ENCODE assay signal across 1 cellular context in the genomic region with DNA sequence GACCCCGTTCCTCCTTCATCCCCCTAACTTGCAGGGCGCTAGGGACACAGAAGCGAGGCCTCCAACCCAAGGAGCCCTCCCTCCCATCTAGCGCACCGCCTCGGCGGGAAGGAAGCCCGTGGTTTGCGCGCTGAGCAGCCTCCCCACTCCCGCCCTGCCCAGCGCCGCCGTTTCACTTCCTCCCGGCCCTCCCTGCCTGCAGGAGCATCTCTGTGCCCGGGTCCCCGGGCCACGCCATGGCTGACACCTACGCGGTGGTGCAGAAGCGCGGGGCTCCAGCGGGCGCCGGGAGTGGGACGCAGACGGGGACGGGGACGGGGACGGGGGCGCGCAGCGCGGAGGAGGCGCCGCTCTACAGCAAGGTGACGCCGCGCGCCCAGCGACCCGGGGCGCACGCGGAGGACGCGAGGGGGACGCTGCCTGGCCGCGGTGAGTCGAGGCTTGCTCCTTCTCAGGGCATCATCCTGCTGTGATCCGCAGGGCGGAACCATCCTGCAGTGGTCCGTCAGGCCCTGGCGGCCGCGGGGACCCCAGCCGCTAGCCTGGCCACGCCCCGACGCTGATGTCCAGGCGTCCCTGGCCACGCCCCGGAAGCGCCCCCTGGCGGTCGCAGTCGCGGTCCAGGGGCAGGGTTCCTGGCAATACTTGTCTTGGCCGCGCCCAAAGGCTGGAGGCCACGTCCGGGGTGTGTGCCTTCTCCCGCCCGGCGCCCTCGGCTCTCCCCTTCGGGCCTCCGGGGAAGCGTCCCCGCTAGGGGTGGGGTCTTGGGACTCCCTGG.
TF ChIP-seq lines count a peak whose summit lies in the region.

No MANE protein-coding gene starts in this region.

TF ChIP-seq in K562, 482 proteins besides CTCF, POLR2A, EP300 and RAD21 (continued from another document and continues in another):
- TF ChIP-seq, protein P1, sequence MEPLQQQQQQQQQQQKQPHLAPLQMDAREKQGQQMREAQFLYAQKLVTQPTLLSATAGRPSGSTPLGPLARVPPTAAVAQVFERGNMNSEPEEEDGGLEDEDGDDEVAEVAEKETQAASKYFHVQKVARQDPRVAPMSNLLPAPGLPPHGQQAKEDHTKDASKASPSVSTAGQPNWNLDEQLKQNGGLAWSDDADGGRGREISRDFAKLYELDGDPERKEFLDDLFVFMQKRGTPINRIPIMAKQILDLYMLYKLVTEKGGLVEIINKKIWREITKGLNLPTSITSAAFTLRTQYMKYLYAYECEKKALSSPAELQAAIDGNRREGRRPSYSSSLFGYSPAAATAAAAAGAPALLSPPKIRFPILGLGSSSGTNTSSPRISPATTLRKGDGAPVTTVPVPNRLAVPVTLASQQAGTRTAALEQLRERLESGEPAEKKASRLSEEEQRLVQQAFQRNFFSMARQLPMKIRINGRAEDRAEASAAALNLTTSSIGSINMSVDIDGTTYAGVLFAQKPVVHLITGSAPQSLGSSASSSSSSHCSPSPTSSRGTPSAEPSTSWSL (CRISPR knock-in tag; IDR thresholded peaks at IDR 0.05; ENCODE audit: borderline replicate concordance): no peak
- TF ChIP-seq BCOR (IDR thresholded peaks at IDR 0.05) (0 out of 2 replicates have a peak, but pooled peaks have one; percentile 14), MCM5 (IDR thresholded peaks at IDR 0.05; ENCODE audit: low read depth) (no peak), DIDO1 (tag; IDR thresholded peaks at IDR 0.05; ENCODE audit: low read depth) (no peak), RFX1 (IDR thresholded peaks at IDR 0.05) (no peak), KAT7 (CRISPR knock-in tag; IDR thresholded peaks at IDR 0.05; ENCODE audit: borderline replicate concordance) (peak; percentile 69; the same call in 1 of the 2 replicates), ZNF431 (CRISPR knock-in tag; IDR thresholded peaks at IDR 0.05) (no peak), FIP1L1 (IDR thresholded peaks at IDR 0.05; ENCODE audit: low read depth, low read length, poor library complexity, severe bottlenecking) (peak; percentile 97), MED1 (CRISPR knock-in tag; IDR thresholded peaks at IDR 0.05; ENCODE audit: borderline replicate concordance) (no peak), ZNF79 (CRISPR knock-in tag; IDR thresholded peaks at IDR 0.05; ENCODE audit: low read depth) (no peak), PHB (CRISPR knock-in tag; IDR thresholded peaks at IDR 0.05) (no peak), ZC3H8 (IDR thresholded peaks at IDR 0.05) (no peak), RBM25 (IDR thresholded peaks at IDR 0.05; ENCODE audit: low read depth, low read length, severe bottlenecking) (no peak), TARDBP (IDR thresholded peaks at IDR 0.05) (peak; percentile 51; the same call in 1 of the 2 replicates), BMI1 (IDR thresholded peaks at IDR 0.05; ENCODE audit: low read length) (no peak), RBM14 (IDR thresholded peaks at IDR 0.05; ENCODE audit: borderline replicate concordance, insufficient read depth, low read depth, low read length) (0 out of 2 replicates have a peak, but pooled peaks have one; percentile 68), KLF10 (CRISPR knock-in tag; IDR thresholded peaks at IDR 0.05) (no peak), MBD2 (IDR thresholded peaks at IDR 0.05; ENCODE audit: borderline replicate concordance, low read depth) (peak; percentile 56; the same call in 1 of the 2 replicates), JUN (IDR thresholded peaks at IDR 0.05; ENCODE audit: borderline replicate concordance, low read depth, low read length) (no peak), JUN (CRISPR knock-in tag; IDR thresholded peaks at IDR 0.05; ENCODE audit: borderline replicate concordance) (0 out of 2 replicates have a peak, but pooled peaks have one; percentile 48), ERF (CRISPR knock-in tag; IDR thresholded peaks at IDR 0.05) (no peak), ZNF146 (CRISPR knock-in tag; IDR thresholded peaks at IDR 0.05; ENCODE audit: unreplicated experiment) (no peak), SIN3B (IDR thresholded peaks at IDR 0.05; ENCODE audit: low read depth) (peak; percentile 55; the same call in 1 of the 2 replicates), IRF2 (CRISPR knock-in tag; IDR thresholded peaks at IDR 0.05) (no peak), ETV5 (CRISPR knock-in tag; IDR thresholded peaks at IDR 0.05; ENCODE audit: low read depth) (peak; percentile 97), JUND (IDR thresholded peaks at IDR 0.05; ENCODE audit: borderline replicate concordance, low read depth, low read length) (peak; percentile 67), JUND (tag; IDR thresholded peaks at IDR 0.05; ENCODE audit: borderline replicate concordance, low read depth, low read length) (no peak; the same call in 2 of the 3 replicates), POLR2G (IDR thresholded peaks at IDR 0.05; ENCODE audit: low read depth, low read length) (peak; percentile 91), FOXP1 (CRISPR knock-in tag; IDR thresholded peaks at IDR 0.05) (no peak; the same call in 1 of the 2 replicates), SMAD2 (IDR thresholded peaks at IDR 0.05; ENCODE audit: low read depth, low read length) (no peak), ZNF239 (CRISPR knock-in tag; IDR thresholded peaks at IDR 0.05) (no peak), NR3C1 (CRISPR knock-in tag; IDR thresholded peaks at IDR 0.05) (0 out of 2 replicates have a peak, but pooled peaks have one; percentile 31), TCF7L2 (IDR thresholded peaks at IDR 0.05; ENCODE audit: low read depth, low read length) (no peak), HMGN3 (IDR thresholded peaks at IDR 0.05; ENCODE audit: borderline replicate concordance, extremely low read depth, insufficient read length, low read depth, low read length) (peak; percentile 60), ATF7 (IDR thresholded peaks at IDR 0.05) (peak; percentile 76), MCM3 (IDR thresholded peaks at IDR 0.05) (no peak), SP2 (IDR thresholded peaks at IDR 0.05; ENCODE audit: extremely low read depth, low read depth, low read length, poor library complexity, severe bottlenecking) (no peak)
- TF ChIP-seq, protein P2, sequence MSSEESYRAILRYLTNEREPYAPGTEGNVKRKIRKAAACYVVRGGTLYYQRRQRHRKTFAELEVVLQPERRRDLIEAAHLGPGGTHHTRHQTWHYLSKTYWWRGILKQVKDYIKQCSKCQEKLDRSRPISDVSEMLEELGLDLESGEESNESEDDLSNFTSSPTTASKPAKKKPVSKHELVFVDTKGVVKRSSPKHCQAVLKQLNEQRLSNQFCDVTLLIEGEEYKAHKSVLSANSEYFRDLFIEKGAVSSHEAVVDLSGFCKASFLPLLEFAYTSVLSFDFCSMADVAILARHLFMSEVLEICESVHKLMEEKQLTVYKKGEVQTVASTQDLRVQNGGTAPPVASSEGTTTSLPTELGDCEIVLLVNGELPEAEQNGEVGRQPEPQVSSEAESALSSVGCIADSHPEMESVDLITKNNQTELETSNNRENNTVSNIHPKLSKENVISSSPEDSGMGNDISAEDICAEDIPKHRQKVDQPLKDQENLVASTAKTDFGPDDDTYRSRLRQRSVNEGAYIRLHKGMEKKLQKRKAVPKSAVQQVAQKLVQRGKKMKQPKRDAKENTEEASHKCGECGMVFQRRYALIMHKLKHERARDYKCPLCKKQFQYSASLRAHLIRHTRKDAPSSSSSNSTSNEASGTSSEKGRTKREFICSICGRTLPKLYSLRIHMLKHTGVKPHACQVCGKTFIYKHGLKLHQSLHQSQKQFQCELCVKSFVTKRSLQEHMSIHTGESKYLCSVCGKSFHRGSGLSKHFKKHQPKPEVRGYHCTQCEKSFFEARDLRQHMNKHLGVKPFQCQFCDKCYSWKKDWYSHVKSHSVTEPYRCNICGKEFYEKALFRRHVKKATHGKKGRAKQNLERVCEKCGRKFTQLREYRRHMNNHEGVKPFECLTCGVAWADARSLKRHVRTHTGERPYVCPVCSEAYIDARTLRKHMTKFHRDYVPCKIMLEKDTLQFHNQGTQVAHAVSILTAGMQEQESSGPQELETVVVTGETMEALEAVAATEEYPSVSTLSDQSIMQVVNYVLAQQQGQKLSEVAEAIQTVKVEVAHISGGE (CRISPR knock-in tag; IDR thresholded peaks at IDR 0.05): peak in 2 of 3 experiments; percentile 72 to 95; a peak in 5 of 6 replicates
- TF ChIP-seq, protein P3, sequence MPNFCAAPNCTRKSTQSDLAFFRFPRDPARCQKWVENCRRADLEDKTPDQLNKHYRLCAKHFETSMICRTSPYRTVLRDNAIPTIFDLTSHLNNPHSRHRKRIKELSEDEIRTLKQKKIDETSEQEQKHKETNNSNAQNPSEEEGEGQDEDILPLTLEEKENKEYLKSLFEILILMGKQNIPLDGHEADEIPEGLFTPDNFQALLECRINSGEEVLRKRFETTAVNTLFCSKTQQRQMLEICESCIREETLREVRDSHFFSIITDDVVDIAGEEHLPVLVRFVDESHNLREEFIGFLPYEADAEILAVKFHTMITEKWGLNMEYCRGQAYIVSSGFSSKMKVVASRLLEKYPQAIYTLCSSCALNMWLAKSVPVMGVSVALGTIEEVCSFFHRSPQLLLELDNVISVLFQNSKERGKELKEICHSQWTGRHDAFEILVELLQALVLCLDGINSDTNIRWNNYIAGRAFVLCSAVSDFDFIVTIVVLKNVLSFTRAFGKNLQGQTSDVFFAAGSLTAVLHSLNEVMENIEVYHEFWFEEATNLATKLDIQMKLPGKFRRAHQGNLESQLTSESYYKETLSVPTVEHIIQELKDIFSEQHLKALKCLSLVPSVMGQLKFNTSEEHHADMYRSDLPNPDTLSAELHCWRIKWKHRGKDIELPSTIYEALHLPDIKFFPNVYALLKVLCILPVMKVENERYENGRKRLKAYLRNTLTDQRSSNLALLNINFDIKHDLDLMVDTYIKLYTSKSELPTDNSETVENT (CRISPR knock-in tag; IDR thresholded peaks at IDR 0.05): peak; percentile 88; the same call in 1 of the 2 replicates
- TF ChIP-seq, protein P4, sequence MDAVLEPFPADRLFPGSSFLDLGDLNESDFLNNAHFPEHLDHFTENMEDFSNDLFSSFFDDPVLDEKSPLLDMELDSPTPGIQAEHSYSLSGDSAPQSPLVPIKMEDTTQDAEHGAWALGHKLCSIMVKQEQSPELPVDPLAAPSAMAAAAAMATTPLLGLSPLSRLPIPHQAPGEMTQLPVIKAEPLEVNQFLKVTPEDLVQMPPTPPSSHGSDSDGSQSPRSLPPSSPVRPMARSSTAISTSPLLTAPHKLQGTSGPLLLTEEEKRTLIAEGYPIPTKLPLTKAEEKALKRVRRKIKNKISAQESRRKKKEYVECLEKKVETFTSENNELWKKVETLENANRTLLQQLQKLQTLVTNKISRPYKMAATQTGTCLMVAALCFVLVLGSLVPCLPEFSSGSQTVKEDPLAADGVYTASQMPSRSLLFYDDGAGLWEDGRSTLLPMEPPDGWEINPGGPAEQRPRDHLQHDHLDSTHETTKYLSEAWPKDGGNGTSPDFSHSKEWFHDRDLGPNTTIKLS (IDR thresholded peaks at IDR 0.05; ENCODE audit: borderline replicate concordance, low read depth): 0 out of 2 replicates have a peak, but pooled peaks have one; percentile 52
- TF ChIP-seq, protein P5, sequence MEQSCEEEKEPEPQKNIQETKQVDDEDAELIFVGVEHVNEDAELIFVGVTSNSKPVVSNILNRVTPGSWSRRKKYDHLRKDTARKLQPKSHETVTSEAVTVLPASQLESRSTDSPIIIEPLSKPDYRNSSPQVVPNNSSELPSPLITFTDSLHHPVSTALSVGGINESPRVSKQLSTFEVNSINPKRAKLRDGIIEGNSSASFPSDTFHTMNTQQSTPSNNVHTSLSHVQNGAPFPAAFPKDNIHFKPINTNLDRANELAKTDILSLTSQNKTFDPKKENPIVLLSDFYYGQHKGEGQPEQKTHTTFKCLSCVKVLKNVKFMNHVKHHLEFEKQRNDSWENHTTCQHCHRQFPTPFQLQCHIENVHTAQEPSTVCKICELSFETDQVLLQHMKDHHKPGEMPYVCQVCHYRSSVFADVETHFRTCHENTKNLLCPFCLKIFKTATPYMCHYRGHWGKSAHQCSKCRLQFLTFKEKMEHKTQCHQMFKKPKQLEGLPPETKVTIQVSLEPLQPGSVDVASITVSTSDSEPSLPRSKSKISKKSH (CRISPR knock-in tag; IDR thresholded peaks at IDR 0.05): no peak
- TF ChIP-seq, protein P6, sequence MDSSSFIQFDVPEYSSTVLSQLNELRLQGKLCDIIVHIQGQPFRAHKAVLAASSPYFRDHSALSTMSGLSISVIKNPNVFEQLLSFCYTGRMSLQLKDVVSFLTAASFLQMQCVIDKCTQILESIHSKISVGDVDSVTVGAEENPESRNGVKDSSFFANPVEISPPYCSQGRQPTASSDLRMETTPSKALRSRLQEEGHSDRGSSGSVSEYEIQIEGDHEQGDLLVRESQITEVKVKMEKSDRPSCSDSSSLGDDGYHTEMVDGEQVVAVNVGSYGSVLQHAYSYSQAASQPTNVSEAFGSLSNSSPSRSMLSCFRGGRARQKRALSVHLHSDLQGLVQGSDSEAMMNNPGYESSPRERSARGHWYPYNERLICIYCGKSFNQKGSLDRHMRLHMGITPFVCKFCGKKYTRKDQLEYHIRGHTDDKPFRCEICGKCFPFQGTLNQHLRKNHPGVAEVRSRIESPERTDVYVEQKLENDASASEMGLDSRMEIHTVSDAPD (CRISPR knock-in tag; IDR thresholded peaks at IDR 0.05): no peak
